Comparison of ENCODE assay signal across 8 cellular contexts in the genomic region with DNA sequence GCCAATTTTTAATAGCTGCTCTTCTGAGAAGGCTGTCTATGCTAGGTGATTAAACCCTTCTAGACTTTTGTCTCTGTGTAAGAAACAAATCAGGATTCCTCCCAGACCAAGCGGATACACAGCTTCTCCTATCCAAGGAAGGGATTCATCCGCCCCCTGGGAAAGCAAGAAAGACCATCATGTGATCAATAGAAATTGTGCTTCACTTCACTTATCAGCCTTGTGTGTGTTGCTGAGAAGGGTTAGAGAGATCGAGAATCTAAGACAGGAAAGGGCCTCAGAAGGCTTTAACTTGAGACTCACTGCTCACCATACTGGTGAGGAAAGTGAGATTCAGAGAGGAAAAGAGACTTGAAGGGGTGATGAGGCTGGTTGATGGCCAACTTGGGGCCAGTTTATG. TPM values are rescaled to one million over a fixed set of nuclear protein-coding genes. Genes with fewer than 3 reads are reported as not detected.
DNase-seq lines count a peak whose midpoint lies in the region; ATAC-seq and TF ChIP-seq lines count a peak whose summit lies in the region.

No MANE protein-coding gene starts in this region.

- peak overlapping the region; percentile 73 to 74 for H3K4me3 ChIP-seq in tibial artery

- H3K27ac Mint-ChIP-seq in activated naive CD8-positive, alpha-beta T cell treated with anti-CD3 and anti-CD28 coated beads, Interleukin-2, amount 50 U/mL, for 24 hours = peak overlapping the region; percentile 96
- H3K27ac Mint-ChIP-seq in immature natural killer cell = peak overlapping the region; percentile 90 to 98 (median 96)

- intact Hi-C loops in cardiac septum (cut with DNase I) = no loop called here
- intact Hi-C loops in left cardiac atrium (cut with DNase I) = loop anchor here in 1 of 2 donors (5.0 kb wide), 1 partner anchor 57 kb away; no protein-coding TSS in a partner anchor
- intact Hi-C loops in tibial artery (cut with DNase I; ENCODE audit: low total_unique reads) = loop anchor here (5.0 kb wide), 1 partner anchor 57 kb away; no protein-coding TSS in a partner anchor

- H3K27me3 ChIP-seq in tibial artery = no peaks in the 10 kb centered on the region

- no peak for TF ChIP-seq CTCF in tibial artery (IDR thresholded peaks at IDR 0.05)

- no peak for ATAC-seq in left cardiac atrium
- no peak for ATAC-seq in activated naive CD8-positive, alpha-beta T cell treated with anti-CD3 and anti-CD28 coated beads, Interleukin-2, amount 50 U/mL, for 24 hours
- ATAC-seq in HG02759 (IDR thresholded peaks at IDR 0.05; ENCODE audit: unreplicated experiment) = no peak

- no peaks in the 10 kb centered on the region for H3K9me3 Mint-ChIP-seq in activated naive CD8-positive, alpha-beta T cell treated with anti-CD3 and anti-CD28 coated beads, Interleukin-2, amount 50 U/mL, for 24 hours
- H3K9me3 Mint-ChIP-seq in immature natural killer cell = no peaks in the 10 kb centered on the region

- peaks cover 2% of the 10 kb centered on the region for H3K36me3 Mint-ChIP-seq in activated naive CD8-positive, alpha-beta T cell treated with anti-CD3 and anti-CD28 coated beads, Interleukin-2, amount 50 U/mL, for 24 hours (ENCODE audit: low read depth)
- peaks cover 0 to 5% (median 0%) of the 10 kb centered on the region in 3 donors for H3K36me3 Mint-ChIP-seq in immature natural killer cell

- no peaks in the 10 kb centered on the region for H3K9me3 ChIP-seq in tibial artery

- peak overlapping the region; percentile 65 to 88 for H3K27ac ChIP-seq in tibial artery

- H3K36me3 ChIP-seq in tibial artery = peaks cover 0 to 27% (median 18%) of the 10 kb centered on the region in 3 donors

- H3K4me3 Mint-ChIP-seq in activated naive CD8-positive, alpha-beta T cell treated with anti-CD3 and anti-CD28 coated beads, Interleukin-2, amount 50 U/mL, for 24 hours = peak overlapping the region; percentile 94
- peak overlapping the region; percentile 95 to 97 (median 96) for H3K4me3 Mint-ChIP-seq in immature natural killer cell

- peaks cover 0 to 29% (median 16%) of the 10 kb centered on the region in 4 donors for H3K4me1 ChIP-seq in tibial artery

- peaks cover 19% of the 10 kb centered on the region for H3K4me1 Mint-ChIP-seq in activated naive CD8-positive, alpha-beta T cell treated with anti-CD3 and anti-CD28 coated beads, Interleukin-2, amount 50 U/mL, for 24 hours
- H3K4me1 Mint-ChIP-seq in immature natural killer cell = peaks cover 28 to 31% of the 10 kb centered on the region in 2 donors

- H3K27me3 Mint-ChIP-seq in activated naive CD8-positive, alpha-beta T cell treated with anti-CD3 and anti-CD28 coated beads, Interleukin-2, amount 50 U/mL, for 24 hours = no peaks in the 10 kb centered on the region
- H3K27me3 Mint-ChIP-seq in immature natural killer cell (ENCODE audit: low read depth in 3 of 3) = peaks cover 2 to 8% (median 6%) of the 10 kb centered on the region in 3 donors

- peak; percentile 6 for DNase-seq in cardiac septum (ENCODE audit: low spot score)
- no peak for DNase-seq in left cardiac atrium
- no peak for DNase-seq in activated naive CD8-positive, alpha-beta T cell treated with anti-CD3 and anti-CD28 coated beads, Interleukin-2, amount 50 U/mL, for 24 hours
- no peak for DNase-seq in immature natural killer cell
- no peak for DNase-seq in tibial artery
- DNase-seq in iPS-NIHi7 (ENCODE audit: extremely low spot score) = no peak
- no peak for DNase-seq in NCI-H526 treated with DMSO at 0.1 percent for 48 hours (lab: John Stamatoyannopoulos, UW)

RNA-seq across cellular contexts. Expression of a gene that starts 1.5 kb away (rescaled TPM):
- 9.3 TPM for total RNA-seq in cardiac septum
- 10 to 100 TPM; 12.5 to 13.7 TPM for total RNA-seq in left cardiac atrium
- 10 to 100 TPM in 2 of 3 donors, 1 to 10 TPM in 1; 8.1 to 23.6 (median 11.5) TPM for polyA plus RNA-seq in immature natural killer cell

RNA-seq across cellular contexts. Expression of a gene that starts 26.5 kb away (rescaled TPM):
- 2.9 TPM for total RNA-seq in cardiac septum
- under 1 TPM in 1 of 2 donors, not detected in 1; 0.68 TPM for total RNA-seq in left cardiac atrium
- polyA plus RNA-seq in immature natural killer cell = under 1 TPM in 1 of 3 donors, not detected in 2; 0.11 TPM

RNA-seq across cellular contexts. Expression of a gene that starts 48.5 kb away (rescaled TPM):
- total RNA-seq in cardiac septum (25.1 TPM), left cardiac atrium (10 to 100 TPM; 17.4 to 18.3 TPM)
- polyA plus RNA-seq in immature natural killer cell = 10 to 100 TPM in 1 of 3 donors, 1 to 10 TPM in 2; 2.6 to 10.9 (median 3.4) TPM

RNA-seq across cellular contexts. Expression of a gene that starts 59.4 kb away (rescaled TPM):
- total RNA-seq in cardiac septum (13.8 TPM), left cardiac atrium (10 to 100 TPM in 1 of 2 donors, 1 to 10 TPM in 1; 9.8 to 10.0 TPM)
- polyA plus RNA-seq in immature natural killer cell = 1 to 10 TPM in 2 of 3 donors, under 1 TPM in 1; 0.94 to 9.6 (median 5.7) TPM
